ENCODE assay signal across 13 cellular contexts in the genomic region with DNA sequence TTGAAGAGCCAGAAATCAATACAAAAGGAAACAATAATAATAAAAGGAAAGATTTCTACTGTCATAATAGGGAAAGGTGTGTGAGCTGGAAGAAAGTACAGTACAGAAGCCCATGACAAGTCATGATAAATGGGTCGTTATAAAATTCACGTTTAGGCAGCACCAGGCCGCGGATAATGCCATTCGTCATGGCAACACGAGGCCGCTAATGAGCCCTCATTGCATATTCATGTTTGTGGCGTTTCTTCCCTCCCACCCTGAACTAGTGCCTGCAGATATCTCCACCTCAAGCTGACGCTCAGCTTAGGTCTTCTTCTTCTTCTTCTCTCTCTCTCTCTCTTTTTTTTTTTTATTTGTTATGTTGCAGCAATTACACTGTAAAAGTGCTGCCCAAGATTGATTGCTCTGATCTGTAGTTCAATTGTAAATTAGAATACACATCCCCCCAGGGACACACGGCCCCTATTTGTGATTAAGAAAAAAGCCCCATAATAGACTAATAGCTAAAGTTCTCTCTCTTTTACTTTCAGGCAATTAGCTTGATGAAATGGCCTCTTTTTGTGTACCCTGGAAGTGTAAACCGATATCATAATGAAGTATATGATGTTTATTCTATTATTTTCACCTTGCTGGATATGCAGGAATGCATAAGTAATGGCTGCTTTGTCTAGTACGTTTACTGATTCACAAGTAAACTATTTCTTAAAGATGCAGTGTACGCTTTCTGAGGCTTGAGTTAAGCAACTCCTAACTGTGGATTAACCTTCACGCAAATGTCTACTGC.
DNase-seq lines count a peak whose midpoint lies in the region; TF ChIP-seq lines count a peak whose summit lies in the region.
"Had no signal": no experiment of that assay in that cellular context is flagged by ENCODE, and none has a peak within 500 bp of the region (broad histone marks: within the 10 kb centered on the region; RNA-seq: fewer than 3 reads in every experiment).

No MANE protein-coding gene starts in this region.

- TF ChIP-seq CTCF in choroid plexus epithelial cell (conservative IDR thresholded peaks at IDR 0.05; ENCODE audit: low read depth, low read length): no peak

- DNase-seq in EH (ENCODE audit: low read depth): peak; percentile 56
- peak; percentile 24 for DNase-seq in NCI-H526 treated with DMSO at 0.1 percent for 48 hours (lab: John Stamatoyannopoulos, UW)
- DNase-seq in choroid plexus epithelial cell (ENCODE audit: low read depth): peak; percentile 77
- peak; percentile 57 for DNase-seq in non-pigmented ciliary epithelial cell (ENCODE audit: low read depth)
- no peak for DNase-seq in activated CD4-positive, alpha-beta T cell treated with anti-CD3 and anti-CD28 coated beads, Interleukin-2, amount 50 U/mL, for 48 hours
- no peak for DNase-seq in Karpas-422
- DNase-seq in stimulated activated CD4-positive, alpha-beta T cell treated with anti-CD3 and anti-CD28 coated beads, Interleukin-4, amount 100 ng/mL, for 1 hour: no peak
- DNase-seq in stimulated activated CD4-positive, alpha-beta T cell treated with anti-CD3 and anti-CD28 coated beads, Interleukin-2, amount 100 ng/mL, for 24 hours: no peak
- DNase-seq: activated CD4-positive, alpha-beta memory T cell treated with anti-CD3 and anti-CD28 coated beads for 36 hours; activated effector memory CD4-positive, alpha-beta T cell treated with Interleukin-2 at 50 U/mL for 16 hours; NCI-H187; psoas muscle; T-helper 1 cell had no signal

- no peaks in the 10 kb centered on the region for H4K20me1 ChIP-seq in Karpas-422 (ENCODE audit: insufficient read depth, low read depth, low read length)

- no peaks in the 10 kb centered on the region for H3K27me3 ChIP-seq in Karpas-422 (ENCODE audit: low read length)

- no peak overlapping the region for H3K9ac ChIP-seq in Karpas-422 (ENCODE audit: low read length)

- no peaks in the 10 kb centered on the region for H3K9me2 ChIP-seq in Karpas-422 (replicated peaks; ENCODE audit: insufficient read depth, low read length)

- no peaks in the 10 kb centered on the region for H3K36me3 ChIP-seq in Karpas-422 (ENCODE audit: insufficient read depth, low read length)

- peaks cover 42% of the 10 kb centered on the region for H3K9me3 ChIP-seq in Karpas-422 (ENCODE audit: low read length)
- H3K9me3 ChIP-seq: psoas muscle had no signal

- H2AFZ ChIP-seq in Karpas-422 (ENCODE audit: low read length): no peak overlapping the region

- H3K4me3 ChIP-seq in choroid plexus epithelial cell (ENCODE audit: low read depth, low read length) (no peak overlapping the region), Karpas-422 (ENCODE audit: low read length) (no peak overlapping the region)
- H3K4me3 ChIP-seq: psoas muscle had no signal

- H3K4me1 ChIP-seq in Karpas-422 (ENCODE audit: low read length): no peaks in the 10 kb centered on the region
- H3K4me1 ChIP-seq: psoas muscle had no signal

- H3K79me2 ChIP-seq in Karpas-422 (ENCODE audit: low read length): no peaks in the 10 kb centered on the region

- H3K4me2 ChIP-seq in Karpas-422 (ENCODE audit: low read depth, low read length, poor library complexity, severe bottlenecking): no peak overlapping the region

- H3K27ac ChIP-seq in Karpas-422 (ENCODE audit: low read length): no peak overlapping the region
- H3K27ac ChIP-seq: psoas muscle had no signal

Comparison
In these comparisons a context has a peak if more than half of its experiments do, and no peak if none do; other contexts are left out.
1. DNase-seq: peak in EH (single experiment), NCI-H526 treated with DMSO at 0.1 percent for 48 hours (single experiment), choroid plexus epithelial cell (single experiment) and non-pigmented ciliary epithelial cell (single experiment); none in activated CD4-positive, alpha-beta T cell treated with anti-CD3 and anti-CD28 coated beads, Interleukin-2, amount 50 U/mL, for 48 hours (0 of 2), Karpas-422 (single experiment), stimulated activated CD4-positive, alpha-beta T cell treated with anti-CD3 and anti-CD28 coated beads, Interleukin-4, amount 100 ng/mL, for 1 hour (single experiment) and stimulated activated CD4-positive, alpha-beta T cell treated with anti-CD3 and anti-CD28 coated beads, Interleukin-2, amount 100 ng/mL, for 24 hours (0 of 2).